12 cellular contexts compared by ENCODE assay signal in genomic region chr16:69925311-69925710, GRCh38. TPM values are rescaled to one million over a fixed set of nuclear protein-coding genes. Genes with fewer than 3 reads are reported as not detected.
DNase-seq lines count a peak whose midpoint lies in the region; ATAC-seq and TF ChIP-seq lines count a peak whose summit lies in the region.
"Had no signal": no experiment of that assay in that cellular context is flagged by ENCODE, and none has a peak within 500 bp of the region (broad histone marks: within the 10 kb centered on the region; RNA-seq: fewer than 3 reads in every experiment).

No MANE protein-coding gene starts in this region.

- 0 out of 2 replicates have a peak overlapping the region, but pooled peaks have one; percentile 41 for H3K27ac ChIP-seq in HUES6 (ENCODE audit: low read depth, low read length)
- peak overlapping the region; percentile 96 to 98 for H3K27ac ChIP-seq in coronary artery
- H3K27ac ChIP-seq in mesodermal cell (ENCODE audit: low read depth, low read length, severe bottlenecking), result peak overlapping the region; percentile 66
- H3K27ac ChIP-seq in subcutaneous abdominal adipose tissue (ENCODE audit: low read depth, low read length), result peak overlapping the region; percentile 77
- H3K27ac ChIP-seq: HL-60 had no signal

- TF ChIP-seq CTCF in coronary artery (IDR thresholded peaks at IDR 0.05), result no peak

- H3K9me3 ChIP-seq in HUES6 (ENCODE audit: control insufficient read depth, insufficient read depth, low read depth, low read length) (no peaks in the 10 kb centered on the region), mesodermal cell (ENCODE audit: control insufficient read depth, low read length) (no peaks in the 10 kb centered on the region), subcutaneous abdominal adipose tissue (ENCODE audit: control insufficient read depth in 5 of 5, low read length in 5 of 5) (no peaks in the 10 kb centered on the region)
- H3K9me3 ChIP-seq: MG63 had no signal

- no peak overlapping the region for H3K4me3 ChIP-seq in HUES6 (ENCODE audit: low read depth, low read length)
- peak overlapping the region; percentile 76 for H3K4me3 ChIP-seq in coronary artery
- H3K4me3 ChIP-seq in mesodermal cell (ENCODE audit: extremely low read depth, insufficient read depth, low read length, poor library complexity, severe bottlenecking), result no peak overlapping the region
- H3K4me3 ChIP-seq in subcutaneous abdominal adipose tissue (ENCODE audit: low read depth in 1 of 5, low read length in 5 of 5), result peak overlapping the region; percentile 20 to 55 (median 45)
- H3K4me3 ChIP-seq: MG63 had no signal

- ATAC-seq in GM21528 (IDR thresholded peaks at IDR 0.05; ENCODE audit: low FRiP score, unreplicated experiment), result no peak
- ATAC-seq: natural killer cell treated with Interleukin-12 subunit alpha and Interleukin-12 subunit beta and Interleukin-15 and Interleukin-18, amount 100 ng/mL, for 72 hours had no signal

- no peak for DNase-seq in coronary artery (ENCODE audit: low spot score)
- DNase-seq in activated CD4-positive, alpha-beta T cell treated with anti-CD3 and anti-CD28 coated beads for 1 hour, result no peak
- no peak for DNase-seq in HCEC 1CT
- DNase-seq in globus pallidus (ENCODE audit: low spot score), result no peak
- DNase-seq: erythroblast had no signal

- H3K27me3 ChIP-seq in HUES6 (ENCODE audit: control insufficient read depth, insufficient read depth, low read length), result no peaks in the 10 kb centered on the region
- no peaks in the 10 kb centered on the region for H3K27me3 ChIP-seq in subcutaneous abdominal adipose tissue (ENCODE audit: control insufficient read depth in 5 of 5, insufficient read depth in 4 of 5, low read length in 5 of 5)
- H3K27me3 ChIP-seq: MG63 had no signal

- no peak overlapping the region for H3K9ac ChIP-seq in HUES6 (ENCODE audit: low read length)
- H3K9ac ChIP-seq in subcutaneous abdominal adipose tissue (ENCODE audit: low read length in 5 of 5), result peak overlapping the region; percentile 23 to 72 (median 50)

- H3K36me3 ChIP-seq in HUES6 (ENCODE audit: control insufficient read depth, insufficient read depth, low read length), result peaks cover 10% of the 10 kb centered on the region; the same call in 1 of the 2 replicates
- H3K36me3 ChIP-seq in mesodermal cell (ENCODE audit: control insufficient read depth, insufficient read depth, low read length), result peaks cover 9% of the 10 kb centered on the region
- peaks cover 0 to 22% (median 9%) of the 10 kb centered on the region in 5 donors for H3K36me3 ChIP-seq in subcutaneous abdominal adipose tissue (ENCODE audit: control insufficient read depth in 5 of 5, insufficient read depth in 5 of 5, low read length in 5 of 5)
- H3K36me3 ChIP-seq: MG63 had no signal

- H3K4me1 ChIP-seq in HUES6 (ENCODE audit: control insufficient read depth, insufficient read depth, low read length) (peaks cover 19% of the 10 kb centered on the region), mesodermal cell (ENCODE audit: control insufficient read depth, insufficient read depth, low read length, poor library complexity, severe bottlenecking) (peaks cover 10% of the 10 kb centered on the region), subcutaneous abdominal adipose tissue (ENCODE audit: control insufficient read depth in 5 of 5, insufficient read depth in 5 of 5, low read length in 5 of 5) (peaks cover 0 to 62% (median 42%) of the 10 kb centered on the region in 5 donors)

- 87 to 91% methylated on average over 7 of the region's 8 CpGs for WGBS in mesodermal cell (ENCODE audit: insufficient coverage in 2 of 2), 2 experiments

RNA-seq across cellular contexts. Expression of gene CLEC18A, which starts 25.8 kb away (rescaled TPM):
- polyA plus RNA-seq in mesodermal cell (2013, experiment 1 of 2), result 1.5 TPM
- 1.7 TPM for polyA plus RNA-seq in mesodermal cell (2013, experiment 2 of 2)

Comparison
In these comparisons a context has a peak if more than half of its experiments do, and no peak if none do; other contexts are left out.
1. H3K27ac ChIP-seq: peak in every context shown above with its lines; median percentile 97 in coronary artery; 77 in subcutaneous abdominal adipose tissue; 66 in mesodermal cell; 41 in HUES6.
2. H3K4me3 ChIP-seq: peak in coronary artery (single experiment) and subcutaneous abdominal adipose tissue (5 of 5); none in HUES6 (single experiment) and mesodermal cell (single experiment).